In the genomic region with DNA sequence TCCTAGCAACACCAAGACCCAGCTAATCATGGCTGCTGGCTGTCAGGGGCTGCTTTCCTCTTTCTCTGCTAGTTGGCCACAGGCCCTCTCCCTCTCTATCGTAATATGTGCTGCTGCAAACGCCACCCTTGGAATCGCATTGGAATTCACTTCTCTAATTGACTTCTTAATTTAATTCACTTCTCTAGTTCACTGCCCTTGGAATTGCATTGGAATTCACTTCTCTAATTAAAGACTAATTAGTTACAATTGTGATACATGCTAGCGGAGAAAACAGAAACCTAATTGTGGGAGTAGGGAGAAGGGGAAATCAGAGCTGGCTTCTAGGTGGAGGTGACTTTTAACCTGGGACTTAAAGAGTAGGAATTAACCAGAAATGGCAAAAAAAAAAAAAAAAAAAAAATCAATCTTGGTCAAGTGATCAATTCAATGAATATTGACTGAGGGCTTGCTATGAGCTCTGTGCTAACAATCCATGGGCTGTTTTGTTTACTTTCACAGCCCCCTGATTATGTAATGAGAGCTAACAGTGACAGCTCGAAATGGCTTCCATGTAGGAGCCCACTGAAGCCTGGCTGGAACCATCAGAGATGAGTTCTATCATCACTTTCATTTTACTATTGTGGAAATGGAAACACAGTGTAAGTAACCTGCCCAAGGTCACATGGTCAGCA, we compare ENCODE assay signal across 16 cellular contexts.
"Had no signal": no experiment of that assay in that cellular context is flagged by ENCODE, and none has a peak within 500 bp of the region (broad histone marks: within the 10 kb centered on the region; RNA-seq: fewer than 3 reads in every experiment).

No MANE protein-coding gene starts in this region.

- H3K27ac ChIP-seq: ascending aorta, dorsolateral prefrontal cortex, lower lobe of right lung, psoas muscle, sigmoid colon, stomach had no signal

- H3K9me3 ChIP-seq: ascending aorta, lower lobe of right lung, psoas muscle, sigmoid colon, stomach had no signal

- ATAC-seq: lower lobe of right lung, psoas muscle had no signal

- H3K4me1 Mint-ChIP-seq: nephron progenitor cell had no signal

- DNase-seq: activated CD4-positive, alpha-beta T cell treated with anti-CD3 and anti-CD28 coated beads for 1 hour; activated gamma-delta T cell; activated T-cell treated with anti-CD3 and anti-CD28 coated beads for 4 hours; dorsolateral prefrontal cortex; foreskin fibroblast; glutamatergic neuron; immature natural killer cell; lower lobe of right lung; nephron progenitor cell; psoas muscle; sigmoid colon; stimulated activated CD4-positive, alpha-beta T cell treated with anti-CD3 and anti-CD28 coated beads, Interleukin-2, amount 100 ng/mL, for 24 hours; stomach; T1000 had no signal

- H3K27ac Mint-ChIP-seq: immature natural killer cell, mesothelial cell of epicardium, nephron progenitor cell had no signal

- H3K4me1 ChIP-seq: lower lobe of right lung, psoas muscle, sigmoid colon, stomach had no signal

- H3K4me3 Mint-ChIP-seq: immature natural killer cell, mesothelial cell of epicardium, nephron progenitor cell had no signal

- H3K9me3 Mint-ChIP-seq: immature natural killer cell, mesothelial cell of epicardium, nephron progenitor cell had no signal

- H3K27me3 ChIP-seq: ascending aorta, dorsolateral prefrontal cortex, sigmoid colon, stomach had no signal
